8 cellular contexts compared by ENCODE assay signal in genomic region chr10:22228943-22229755, GRCh38. TPM values are rescaled to one million over a fixed set of nuclear protein-coding genes. Genes with fewer than 3 reads are reported as not detected.
DNase-seq lines count a peak whose midpoint lies in the region; ATAC-seq, FAIRE-seq and TF ChIP-seq lines count a peak whose summit lies in the region.

No MANE protein-coding gene starts in this region.

- H3K36me3 ChIP-seq in cardiac muscle cell (no peaks in the 10 kb centered on the region), pancreas (no peaks in the 10 kb centered on the region), thyroid gland (no peaks in the 10 kb centered on the region)

- H3K4me3 Mint-ChIP-seq in HFFc6 = peak overlapping the region; percentile 89
- H3K4me3 Mint-ChIP-seq in activated naive CD8-positive, alpha-beta T cell treated with anti-CD3 and anti-CD28 coated beads, Interleukin-2, amount 10 ng/mL, durations not matched to agents 7 days and 5 days = peak overlapping the region; percentile 89

- H3K27me3 ChIP-seq in cardiac muscle cell (no peaks in the 10 kb centered on the region), pancreas (no peaks in the 10 kb centered on the region), thyroid gland (no peaks in the 10 kb centered on the region)

- H3K36me3 Mint-ChIP-seq in HFFc6 (ENCODE audit: low read depth) = no peaks in the 10 kb centered on the region
- peaks cover 5% of the 10 kb centered on the region for H3K36me3 Mint-ChIP-seq in activated naive CD8-positive, alpha-beta T cell treated with anti-CD3 and anti-CD28 coated beads, Interleukin-2, amount 10 ng/mL, durations not matched to agents 7 days and 5 days

- H3K27ac Mint-ChIP-seq in HFFc6 = peak overlapping the region; percentile 62
- peak overlapping the region; percentile 96 for H3K27ac Mint-ChIP-seq in activated naive CD8-positive, alpha-beta T cell treated with anti-CD3 and anti-CD28 coated beads, Interleukin-2, amount 10 ng/mL, durations not matched to agents 7 days and 5 days

- peak; percentile 5 for FAIRE-seq in pancreas (lab: Jason Lieb, UNC)

- DNase-seq in GM04503 (ENCODE audit: low read depth) = peak; percentile 71
- peak; percentile 89 for DNase-seq in HFFc6
- peak; percentile 86 for DNase-seq in NB4 (ENCODE audit: low read depth)
- peak; percentile 14 for DNase-seq in SKM-1 treated with dmso at 0.1 percent for 144 hours (lab: John Stamatoyannopoulos, UW; ENCODE audit: unreplicated experiment)
- peak; percentile 88 for DNase-seq in activated naive CD8-positive, alpha-beta T cell treated with anti-CD3 and anti-CD28 coated beads, Interleukin-2, amount 10 ng/mL, durations not matched to agents 7 days and 5 days
- DNase-seq in cardiac muscle cell (ENCODE audit: low read depth in 1 of 2, low spot score in 1 of 2) = peak; percentile 88 to 95
- DNase-seq in pancreas = peak; percentile 80 to 92 (median 86)
- peak; percentile 83 to 89 for DNase-seq in thyroid gland

- TF ChIP-seq CTCF in HFFc6 (IDR thresholded peaks at IDR 0.05) = 0 out of 2 replicates have a peak, but pooled peaks have one; percentile 9
- no peak for TF ChIP-seq CTCF in NB4 (IDR thresholded peaks at IDR 0.05; ENCODE audit: low read depth, low read length)
- no peak for TF ChIP-seq CTCF in cardiac muscle cell (IDR thresholded peaks at IDR 0.05; ENCODE audit: low read depth, low read length)
- TF ChIP-seq CTCF in pancreas (IDR thresholded peaks at IDR 0.05) = no peak
- no peak for TF ChIP-seq CTCF in thyroid gland (IDR thresholded peaks at IDR 0.05)

- H3K27ac ChIP-seq in cardiac muscle cell (peak overlapping the region; percentile 87), pancreas (peak overlapping the region; percentile 80 to 96 (median 90)), thyroid gland (peak overlapping the region; percentile 89 to 97 (median 96))

- TF ChIP-seq POLR2A in NB4 (IDR thresholded peaks at IDR 0.05; ENCODE audit: extremely low read depth, insufficient read length) (peak; percentile 44), thyroid gland (IDR thresholded peaks at IDR 0.05) (peak in 1 of 2 donors; percentile 51)

- H3K4me3 ChIP-seq in NB4 (ENCODE audit: low read depth, low read length) = peak overlapping the region; percentile 79
- peak overlapping the region; percentile 77 for H3K4me3 ChIP-seq in cardiac muscle cell
- H3K4me3 ChIP-seq in pancreas = peak overlapping the region; percentile 43 to 78 (median 58)
- peak overlapping the region; percentile 47 to 54 (median 53) for H3K4me3 ChIP-seq in thyroid gland (replicated peaks in 1 of 3)

- peaks cover 8% of the 10 kb centered on the region; the same call in 1 of the 2 replicates for H3K4me1 Mint-ChIP-seq in HFFc6 (ENCODE audit: low read depth)
- H3K4me1 Mint-ChIP-seq in activated naive CD8-positive, alpha-beta T cell treated with anti-CD3 and anti-CD28 coated beads, Interleukin-2, amount 10 ng/mL, durations not matched to agents 7 days and 5 days = peaks cover 24% of the 10 kb centered on the region

- H3K9me3 ChIP-seq in cardiac muscle cell (ENCODE audit: low read depth) (no peaks in the 10 kb centered on the region), pancreas (no peaks in the 10 kb centered on the region), thyroid gland (no peaks in the 10 kb centered on the region)

- 0 to 1% methylated on average over 64 to 65 of the region's 65 CpGs for WGBS in pancreas, 2 donors
- WGBS in thyroid gland, 2 donors = 0 to 1% methylated on average over 40 to 58 of the region's 65 CpGs

- H3K27me3 Mint-ChIP-seq in HFFc6 (ENCODE audit: insufficient read depth) = peaks cover 5% of the 10 kb centered on the region
- H3K27me3 Mint-ChIP-seq in activated naive CD8-positive, alpha-beta T cell treated with anti-CD3 and anti-CD28 coated beads, Interleukin-2, amount 10 ng/mL, durations not matched to agents 7 days and 5 days = peaks cover 13% of the 10 kb centered on the region

- H3K9me3 Mint-ChIP-seq in HFFc6 = no peaks in the 10 kb centered on the region
- no peaks in the 10 kb centered on the region for H3K9me3 Mint-ChIP-seq in activated naive CD8-positive, alpha-beta T cell treated with anti-CD3 and anti-CD28 coated beads, Interleukin-2, amount 10 ng/mL, durations not matched to agents 7 days and 5 days

- ATAC-seq in activated naive CD8-positive, alpha-beta T cell treated with anti-CD3 and anti-CD28 coated beads, Interleukin-2, amount 10 ng/mL, durations not matched to agents 7 days and 5 days (ENCODE audit: low read depth) = peak; percentile 78
- peak; percentile 96 to 98 (median 98) for ATAC-seq in pancreas

- intact Hi-C loops in pancreas (cut with DNase I) (no loop called here), thyroid gland (cut with DNase I) (no loop called here)

- H3K4me1 ChIP-seq in cardiac muscle cell (ENCODE audit: low read depth) = peaks cover 5% of the 10 kb centered on the region
- peaks cover 0 to 8% (median 0%) of the 10 kb centered on the region in 3 donors for H3K4me1 ChIP-seq in pancreas
- H3K4me1 ChIP-seq in thyroid gland = no peaks in the 10 kb centered on the region

- POLR2A ChIA-PET in activated naive CD8-positive, alpha-beta T cell treated with anti-CD3 and anti-CD28 coated beads, Interleukin-2, amount 10 ng/mL, durations not matched to agents 7 days and 5 days (lab: Charles Lee) = interaction anchor here (0.6 to 3.3 kb wide), 5 partner anchors 87 to 398 kb away, joined by 3 to 30 read pairs (median 10); partner anchors contain the start of genes COMMD3 and DNAJC1

RNA-seq across cellular contexts. Expression of gene EBLN1, which starts 11.3 kb away (rescaled TPM):
- total RNA-seq in HFFc6 (2021; fragmentation: NEBNext Ultra II Directional; extraction: Animal tissue kit (Norgen Biotek cat#: 25700)) = not detected
- not detected for total RNA-seq in activated naive CD8-positive, alpha-beta T cell treated with anti-CD3 and anti-CD28 coated beads, Interleukin-2, amount 10 ng/mL, durations not matched to agents 7 days and 5 days
- not detected in 2 replicates for total RNA-seq in cardiac muscle cell
- polyA plus RNA-seq in cardiac muscle cell = not detected in 2 replicates
- total RNA-seq in pancreas = not detected
- not detected for polyA plus RNA-seq in pancreas
- not detected for total RNA-seq in thyroid gland

Comparison
In these comparisons a context has a peak if more than half of its experiments do, and no peak if none do; other contexts are left out.
1. Peak in every context shown above with its lines: DNase-seq, ATAC-seq, H3K4me3 ChIP-seq and H3K27ac ChIP-seq.
2. DNase-seq: peak in every context shown above with its lines; median percentile 92 in cardiac muscle cell; 89 in HFFc6; 88 in activated naive CD8-positive, alpha-beta T cell treated with anti-CD3 and anti-CD28 coated beads, Interleukin-2, amount 10 ng/mL, durations not matched to agents 7 days and 5 days; 86 in NB4; 86 in pancreas; 86 in thyroid gland; 71 in GM04503; 14 in SKM-1 treated with dmso at 0.1 percent for 144 hours.